Comparison of ENCODE assay signal across 14 cellular contexts in the genomic region with DNA sequence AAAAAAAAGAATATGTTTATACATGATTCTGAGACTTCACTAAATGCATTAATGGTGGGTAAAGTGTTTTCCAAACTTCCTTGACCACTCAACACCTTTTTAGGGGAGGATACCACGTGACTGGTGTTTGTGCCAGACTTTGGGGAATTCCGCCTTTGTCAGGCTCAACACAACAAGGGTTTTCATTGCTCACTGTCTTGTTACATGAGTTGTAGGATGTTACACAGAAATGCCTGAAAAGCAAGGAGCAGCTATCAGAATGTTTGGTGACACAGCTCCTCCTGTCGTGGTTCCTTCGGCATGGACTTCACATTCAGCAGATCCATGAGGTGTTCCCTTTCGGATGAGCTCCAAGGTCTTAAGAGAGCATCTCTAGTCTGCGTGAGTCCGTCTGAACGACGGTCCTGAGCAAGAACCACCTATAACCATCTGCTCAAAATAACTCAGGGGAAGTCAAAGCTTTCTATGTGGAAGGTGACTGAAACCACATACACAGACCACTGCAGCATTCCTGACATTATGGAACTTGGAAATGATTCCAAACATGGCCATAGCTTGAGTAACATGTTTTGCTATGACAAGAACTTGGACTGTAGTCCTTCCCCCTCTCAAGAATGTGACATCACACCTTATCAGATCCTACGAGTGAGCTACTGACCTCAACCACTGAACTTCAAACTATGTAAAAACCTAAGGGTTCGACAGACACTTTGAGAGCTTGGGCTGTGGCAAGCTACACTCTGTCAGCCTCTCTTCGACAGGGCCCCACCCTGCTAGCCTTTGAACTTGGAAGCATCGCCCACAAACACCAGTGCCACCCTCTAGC. TPM values are rescaled to one million over a fixed set of nuclear protein-coding genes. Genes with fewer than 3 reads are reported as not detected.
A peak's percentile ranks its signal among the peaks of the same experiment; 100 is the strongest.
DNase-seq lines count a peak whose midpoint lies in the region; ATAC-seq, FAIRE-seq and TF ChIP-seq lines count a peak whose summit lies in the region.
"Had no signal": no experiment of that assay in that cellular context is flagged by ENCODE, and none has a peak within 500 bp of the region (broad histone marks: within the 10 kb centered on the region; RNA-seq: fewer than 3 reads in every experiment).

No MANE protein-coding gene starts in this region.

- H3K4me1 ChIP-seq in muscle layer of colon (ENCODE audit: insufficient read depth, low read length), result peaks cover 47% of the 10 kb centered on the region

- FAIRE-seq in frontal cortex (lab: Jason Lieb, UNC), result no peak

- TF ChIP-seq CTCF in natural killer cell (IDR thresholded peaks at IDR 0.05), result no peak
- TF ChIP-seq CTCF in cardiac fibroblast (IDR thresholded peaks at IDR 0.05; ENCODE audit: low read depth, low read length), result no peak
- no peak for TF ChIP-seq CTCF in nephron progenitor cell (IDR thresholded peaks at IDR 0.05)

- no peaks in the 10 kb centered on the region for H3K9me3 ChIP-seq in muscle layer of colon (ENCODE audit: low read length)
- H3K9me3 ChIP-seq: neutrophil, testis had no signal

- H3K36me3 Mint-ChIP-seq in natural killer cell, result no peaks in the 10 kb centered on the region
- H3K36me3 Mint-ChIP-seq in natural killer cell treated with Interleukin-12 subunit alpha and Interleukin-12 subunit beta and Interleukin-15 and Interleukin-18, amount 100 ng/mL, for 72 hours, result no peaks in the 10 kb centered on the region
- H3K36me3 Mint-ChIP-seq in nephron progenitor cell (ENCODE audit: low read depth), result no peaks in the 10 kb centered on the region

- H3K27ac Mint-ChIP-seq in natural killer cell (no peak overlapping the region), nephron progenitor cell (no peak overlapping the region)
- no peak overlapping the region for H3K27ac Mint-ChIP-seq in natural killer cell treated with Interleukin-12 subunit alpha and Interleukin-12 subunit beta and Interleukin-15 and Interleukin-18, amount 100 ng/mL, for 72 hours

- H3K27me3 Mint-ChIP-seq in natural killer cell (ENCODE audit: low read depth in 2 of 2) (peaks cover 0 to 6% of the 10 kb centered on the region in 2 donors), nephron progenitor cell (ENCODE audit: low read depth, poor library complexity) (peaks cover 24% of the 10 kb centered on the region)
- peaks cover 0 to 7% of the 10 kb centered on the region in 2 donors for H3K27me3 Mint-ChIP-seq in natural killer cell treated with Interleukin-12 subunit alpha and Interleukin-12 subunit beta and Interleukin-15 and Interleukin-18, amount 100 ng/mL, for 72 hours

- H3K27ac ChIP-seq in muscle layer of colon (ENCODE audit: low read depth, low read length), result peak overlapping the region; percentile 15
- H3K27ac ChIP-seq: neutrophil, testis had no signal

- no peak overlapping the region for H3K9ac ChIP-seq in muscle layer of colon (ENCODE audit: low read length)

- ATAC-seq in natural killer cell, result peak; percentile 48 to 84 (median 68)
- no peak for ATAC-seq in natural killer cell treated with Interleukin-12 subunit alpha and Interleukin-12 subunit beta and Interleukin-15 and Interleukin-18, amount 100 ng/mL, for 72 hours
- ATAC-seq in activated CD4-positive, CD25-positive, alpha-beta regulatory T cell treated with anti-CD3 and anti-CD28 coated beads, Interleukin-2, amount 50 U/mL, for 24 hours, result no peak

- H3K27me3 ChIP-seq in muscle layer of colon (ENCODE audit: control insufficient read depth in 1 of 2, insufficient read depth in 2 of 2, low read length in 2 of 2), result no peaks in the 10 kb centered on the region
- H3K27me3 ChIP-seq: neutrophil, testis had no signal

- H3K4me1 Mint-ChIP-seq in natural killer cell (peaks cover 12 to 14% of the 10 kb centered on the region in 2 donors), nephron progenitor cell (no peaks in the 10 kb centered on the region)
- H3K4me1 Mint-ChIP-seq in natural killer cell treated with Interleukin-12 subunit alpha and Interleukin-12 subunit beta and Interleukin-15 and Interleukin-18, amount 100 ng/mL, for 72 hours (ENCODE audit: low read depth in 2 of 2), result peaks cover 0 to 3% of the 10 kb centered on the region in 2 donors

- no peak for DNase-seq in natural killer cell
- DNase-seq in natural killer cell treated with Interleukin-12 subunit alpha and Interleukin-12 subunit beta and Interleukin-15 and Interleukin-18, amount 100 ng/mL, for 72 hours (ENCODE audit: low spot score), result no peak
- DNase-seq in cardiac fibroblast (ENCODE audit: low read depth in 2 of 2), result peak; percentile 88 to 90
- DNase-seq in NCI-H2081 (lab: John Stamatoyannopoulos, UW), result no peak
- DNase-seq in nephron progenitor cell, result no peak
- no peak for DNase-seq in frontal cortex (ENCODE audit: low spot score in 2 of 2)
- DNase-seq: activated CD4-positive, alpha-beta T cell treated with anti-CD3 and anti-CD28 coated beads, Interleukin-2, amount 50 U/mL, for 4 hours; activated naive CD4-positive, alpha-beta T cell treated with anti-CD3 and anti-CD28 coated beads, Interleukin-2, amount 50 U/mL, for 16 hours; effector CD8-positive, alpha-beta T cell; NCI-H1105; testis had no signal

- H3K36me3 ChIP-seq in muscle layer of colon (ENCODE audit: insufficient read depth, low read length), result no peaks in the 10 kb centered on the region
- H3K36me3 ChIP-seq: neutrophil had no signal

- H3K9me3 Mint-ChIP-seq in natural killer cell (no peaks in the 10 kb centered on the region), nephron progenitor cell (peaks cover 10% of the 10 kb centered on the region)
- no peaks in the 10 kb centered on the region for H3K9me3 Mint-ChIP-seq in natural killer cell treated with Interleukin-12 subunit alpha and Interleukin-12 subunit beta and Interleukin-15 and Interleukin-18, amount 100 ng/mL, for 72 hours

- intact Hi-C loops in natural killer cell (cut with micrococcal nuclease), result no loop called here

- H3K4me3 ChIP-seq in cardiac fibroblast (replicated peaks in 1 of 2; ENCODE audit: low read depth in 2 of 2, low read length in 2 of 2) (no peak overlapping the region), muscle layer of colon (ENCODE audit: low read depth in 1 of 2, low read length in 2 of 2) (no peak overlapping the region)
- H3K4me3 ChIP-seq: testis had no signal

- H3K4me3 Mint-ChIP-seq in natural killer cell, result no peak overlapping the region
- no peak overlapping the region for H3K4me3 Mint-ChIP-seq in natural killer cell treated with Interleukin-12 subunit alpha and Interleukin-12 subunit beta and Interleukin-15 and Interleukin-18, amount 100 ng/mL, for 72 hours
- no peak overlapping the region for H3K4me3 Mint-ChIP-seq in nephron progenitor cell

RNA-seq across cellular contexts. Expression of a gene that starts 57.5 kb away (rescaled TPM):
- total RNA-seq in natural killer cell, result 10 to 100 TPM; 24.5 to 38.4 (median 34.8) TPM
- 10 to 100 TPM; 38.4 to 45.1 TPM for total RNA-seq in natural killer cell treated with Interleukin-12 subunit alpha and Interleukin-12 subunit beta and Interleukin-15 and Interleukin-18, amount 100 ng/mL, for 72 hours
- 42.4 TPM for total RNA-seq in frontal cortex

Comparison
In these comparisons a context has a peak if more than half of its experiments do, and no peak if none do; other contexts are left out.
1. ATAC-seq: peak in natural killer cell (3 of 3); none in natural killer cell treated with Interleukin-12 subunit alpha and Interleukin-12 subunit beta and Interleukin-15 and Interleukin-18, amount 100 ng/mL, for 72 hours (0 of 2) and activated CD4-positive, CD25-positive, alpha-beta regulatory T cell treated with anti-CD3 and anti-CD28 coated beads, Interleukin-2, amount 50 U/mL, for 24 hours (0 of 2).
2. DNase-seq: peak in cardiac fibroblast (2 of 2); none in natural killer cell (single experiment), natural killer cell treated with Interleukin-12 subunit alpha and Interleukin-12 subunit beta and Interleukin-15 and Interleukin-18, amount 100 ng/mL, for 72 hours (single experiment), NCI-H2081 (0 of 2), nephron progenitor cell (single experiment) and frontal cortex (0 of 2).